In the genomic region with DNA sequence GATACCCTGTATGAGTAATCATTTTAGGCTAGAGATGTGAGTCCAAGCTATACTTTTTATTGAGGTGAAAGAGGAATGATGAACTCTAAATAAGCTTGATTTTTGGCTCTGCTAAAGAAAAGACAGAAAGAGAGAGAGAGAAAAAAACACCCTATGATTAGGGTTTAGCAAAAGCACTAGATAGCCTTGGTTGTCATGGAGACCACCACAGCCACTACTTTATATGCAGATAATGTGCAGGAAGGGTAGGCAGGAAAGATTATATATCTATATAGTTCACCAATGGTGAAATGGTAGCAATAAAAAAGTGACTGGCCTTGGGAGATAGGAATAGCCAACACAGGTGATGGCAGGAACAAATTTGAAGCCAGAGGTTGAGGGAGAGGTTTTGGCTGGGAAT, we compare ENCODE assay signal across 17 cellular contexts.
"Had no signal": no experiment of that assay in that cellular context is flagged by ENCODE, and none has a peak within 500 bp of the region (broad histone marks: within the 10 kb centered on the region; RNA-seq: fewer than 3 reads in every experiment).

No MANE protein-coding gene starts in this region.

- H3K27me3 ChIP-seq: left lung, transverse colon, vagina had no signal

- H3K4me3 ChIP-seq: left lung, lung, transverse colon, vagina had no signal

- H3K4me1 Mint-ChIP-seq: activated CD4-positive, alpha-beta memory T cell treated with anti-CD3 and anti-CD28 coated beads, Interleukin-2, amount 10 ng/mL, durations not matched to agents 7 days and 5 days; activated CD4-positive, alpha-beta T cell treated with anti-CD3 and anti-CD28 coated beads, Interleukin-2, amount 10 ng/mL, durations not matched to agents 24 days and 14 days; stimulated activated effector memory CD8-positive, alpha-beta T cell treated with anti-CD3 and anti-CD28 coated beads, Interleukin-12 subunit alpha, Interleukin-12 subunit beta, amount 100 ng/mL, for 72 hours had no signal

- H3K9me3 Mint-ChIP-seq: activated CD4-positive, alpha-beta memory T cell treated with anti-CD3 and anti-CD28 coated beads, Interleukin-2, amount 10 ng/mL, durations not matched to agents 7 days and 5 days; activated CD4-positive, alpha-beta T cell treated with anti-CD3 and anti-CD28 coated beads, Interleukin-2, amount 10 ng/mL, durations not matched to agents 24 days and 14 days; activated T-helper 1 cell treated with anti-CD3 and anti-CD28 coated beads, Interleukin-12 subunit alpha, Interleukin-12 subunit beta, Interleukin-2, Interleukin-4 antibody, amounts not matched to agents 30 ng/mL and 10 ng/mL and 1 ng/mL, durations not matched to agents 14 hours and 24 hours and 36 hours; brain; stimulated activated effector memory CD8-positive, alpha-beta T cell treated with anti-CD3 and anti-CD28 coated beads, Interleukin-12 subunit alpha, Interleukin-12 subunit beta, amount 100 ng/mL, for 72 hours had no signal

- H3K4me1 ChIP-seq: left lung, transverse colon, vagina had no signal

- ATAC-seq: activated CD4-positive, CD25-positive, alpha-beta regulatory T cell treated with anti-CD3 and anti-CD28 coated beads, Interleukin-2, amount 50 U/mL, for 24 hours; activated naive CD4-positive, alpha-beta T cell treated with anti-CD3 and anti-CD28 coated beads, Interleukin-2, amount 50 U/mL, for 72 hours; left lung; naive thymus-derived CD4-positive, alpha-beta T cell; sciatic nerve; stimulated activated effector memory CD8-positive, alpha-beta T cell treated with anti-CD3 and anti-CD28 coated beads, Interleukin-12 subunit alpha, Interleukin-12 subunit beta, amount 100 ng/mL, for 72 hours had no signal

- H3K27ac Mint-ChIP-seq: activated CD4-positive, alpha-beta memory T cell treated with anti-CD3 and anti-CD28 coated beads, Interleukin-2, amount 10 ng/mL, durations not matched to agents 7 days and 5 days; activated CD4-positive, alpha-beta T cell treated with anti-CD3 and anti-CD28 coated beads, Interleukin-2, amount 10 ng/mL, durations not matched to agents 24 days and 14 days; activated naive CD4-positive, alpha-beta T cell treated with anti-CD3 and anti-CD28 coated beads, Interleukin-2, amount 50 U/mL, for 72 hours; activated T-helper 1 cell treated with anti-CD3 and anti-CD28 coated beads, Interleukin-12 subunit alpha, Interleukin-12 subunit beta, Interleukin-2, Interleukin-4 antibody, amounts not matched to agents 30 ng/mL and 10 ng/mL and 1 ng/mL, durations not matched to agents 14 hours and 24 hours and 36 hours; stimulated activated effector memory CD8-positive, alpha-beta T cell treated with anti-CD3 and anti-CD28 coated beads, Interleukin-12 subunit alpha, Interleukin-12 subunit beta, amount 100 ng/mL, for 72 hours had no signal

- H3K4me3 Mint-ChIP-seq: activated CD4-positive, alpha-beta memory T cell treated with anti-CD3 and anti-CD28 coated beads, Interleukin-2, amount 10 ng/mL, durations not matched to agents 7 days and 5 days; activated CD4-positive, alpha-beta T cell treated with anti-CD3 and anti-CD28 coated beads, Interleukin-2, amount 10 ng/mL, durations not matched to agents 24 days and 14 days; activated T-helper 1 cell treated with anti-CD3 and anti-CD28 coated beads, Interleukin-12 subunit alpha, Interleukin-12 subunit beta, Interleukin-2, Interleukin-4 antibody, amounts not matched to agents 30 ng/mL and 10 ng/mL and 1 ng/mL, durations not matched to agents 14 hours and 24 hours and 36 hours; brain; naive thymus-derived CD4-positive, alpha-beta T cell; stimulated activated effector memory CD8-positive, alpha-beta T cell treated with anti-CD3 and anti-CD28 coated beads, Interleukin-12 subunit alpha, Interleukin-12 subunit beta, amount 100 ng/mL, for 72 hours had no signal

- H3K36me3 Mint-ChIP-seq: activated naive CD4-positive, alpha-beta T cell treated with anti-CD3 and anti-CD28 coated beads, Interleukin-2, amount 50 U/mL, for 72 hours; brain; stimulated activated effector memory CD8-positive, alpha-beta T cell treated with anti-CD3 and anti-CD28 coated beads, Interleukin-12 subunit alpha, Interleukin-12 subunit beta, amount 100 ng/mL, for 72 hours had no signal

- DNase-seq: activated CD4-positive, alpha-beta memory T cell treated with anti-CD3 and anti-CD28 coated beads, Interleukin-2, amount 10 ng/mL, durations not matched to agents 7 days and 5 days; activated CD4-positive, alpha-beta T cell treated with anti-CD3 and anti-CD28 coated beads, Interleukin-2, amount 10 ng/mL, durations not matched to agents 24 days and 14 days; activated gamma-delta T cell treated with Interleukin-2 at 50 U/mL for 16 hours; aorta; left lung; small intestine; stimulated activated CD4-positive, alpha-beta T cell treated with anti-CD3 and anti-CD28 coated beads, Interleukin-2, amount 100 ng/mL, for 24 hours; transverse colon had no signal

- H3K9me3 ChIP-seq: left lung, transverse colon, vagina had no signal

- H3K27me3 Mint-ChIP-seq: activated CD4-positive, alpha-beta memory T cell treated with anti-CD3 and anti-CD28 coated beads, Interleukin-2, amount 10 ng/mL, durations not matched to agents 7 days and 5 days; brain had no signal

- H3K36me3 ChIP-seq: left lung, transverse colon, vagina had no signal
